ENCODE assay signal across 7 cellular contexts in the genomic region with DNA sequence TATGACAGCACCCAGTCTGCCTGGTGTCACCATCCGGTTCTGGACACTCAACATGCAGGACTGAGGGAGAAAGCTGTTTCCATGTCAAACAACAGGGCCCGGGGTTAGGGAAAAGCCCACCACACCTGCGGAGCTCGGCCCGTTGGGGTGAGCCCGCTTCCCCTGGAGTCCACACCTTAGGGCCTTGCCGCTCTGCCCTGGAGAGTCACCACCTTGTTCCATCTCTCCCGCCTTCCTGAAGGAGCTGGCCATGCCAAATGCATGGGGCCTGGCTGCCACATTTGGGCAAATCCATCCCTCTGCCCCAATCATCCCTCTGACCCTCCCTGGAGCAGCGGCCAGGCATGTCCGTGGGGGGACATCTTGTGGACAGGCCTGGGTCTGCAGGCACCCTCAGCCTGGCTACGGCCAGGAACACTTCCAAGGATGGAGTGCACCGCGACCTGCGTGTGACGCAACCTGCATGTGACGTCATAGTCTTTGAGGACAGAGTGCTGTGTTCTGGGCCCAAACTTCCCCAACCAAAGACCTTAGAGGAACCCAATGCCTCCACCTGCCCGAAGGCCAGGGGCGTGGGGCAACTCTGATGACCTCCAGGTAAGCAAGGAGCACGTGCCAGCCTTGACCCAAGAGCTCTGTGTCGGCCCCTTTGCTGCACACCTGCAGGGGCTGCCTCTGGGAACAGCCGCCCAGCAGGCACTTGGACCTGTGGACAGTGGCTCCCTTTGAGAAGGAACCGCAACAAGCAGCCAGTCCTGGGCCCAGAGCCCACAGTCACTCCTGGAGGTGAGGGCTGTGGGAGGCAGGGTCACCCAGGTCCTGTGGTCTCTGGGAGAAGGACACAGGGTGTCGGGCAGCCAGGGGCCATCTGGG. TPM values are rescaled to one million over a fixed set of nuclear protein-coding genes. Genes with fewer than 3 reads are reported as not detected.
DNase-seq lines count a peak whose midpoint lies in the region; ATAC-seq, FAIRE-seq and TF ChIP-seq lines count a peak whose summit lies in the region.

No MANE protein-coding gene starts in this region.

- peaks cover 15% of the 10 kb centered on the region for H3K79me2 ChIP-seq in mammary epithelial cell (ENCODE audit: insufficient read depth, low read length)

- intact Hi-C loops in mammary epithelial cell (cut with micrococcal nuclease) (loop anchor here (1.0 to 5.0 kb wide), 3 partner anchors 103 to 387 kb away; partner anchors contain the start of gene ADRM1), right lobe of liver (cut with DNase I) (no loop called here)

- TF ChIP-seq CTCF in GM06990 (IDR thresholded peaks at IDR 0.05; ENCODE audit: insufficient read depth, low read length, poor library complexity, severe bottlenecking) (peak; percentile 10), NB4 (IDR thresholded peaks at IDR 0.05; ENCODE audit: low read depth, low read length) (peak; percentile 56), mammary epithelial cell (conservative IDR thresholded peaks at IDR 0.05 in 1 of 2, IDR thresholded peaks at IDR 0.05 in 1 of 2; ENCODE audit: extremely low read depth in 1 of 2, insufficient read depth in 1 of 2, low read depth in 1 of 2, low read length in 2 of 2) (peak; percentile 46 to 61), right lobe of liver (IDR thresholded peaks at IDR 0.05) (peak; percentile 33 to 51 (median 43))

- H3K27me3 ChIP-seq in GM06990 (replicated peaks; ENCODE audit: control insufficient read depth, insufficient read depth, low read length) (no peaks in the 10 kb centered on the region), mammary epithelial cell (ENCODE audit: insufficient read depth, low read length) (no peaks in the 10 kb centered on the region), right lobe of liver (no peaks in the 10 kb centered on the region), small intestine (ENCODE audit: control insufficient read depth in 2 of 2, insufficient read depth in 2 of 2, low read length in 2 of 2) (no peaks in the 10 kb centered on the region)

- DNase-seq in GM06990 (ENCODE audit: extremely low read depth, insufficient read length), result no peak
- peak; percentile 76 for DNase-seq in NB4 (ENCODE audit: low read depth)
- peak; percentile 24 for DNase-seq in mammary epithelial cell
- peak in 2 of 3 donors; percentile 54 to 78 for DNase-seq in right lobe of liver
- no peak for DNase-seq in GM19240 (ENCODE audit: insufficient read length, low spot score)
- no peak for DNase-seq in small intestine
- DNase-seq in activated CD8-positive, alpha-beta memory T cell treated with anti-CD3 and anti-CD28 coated beads for 24 hours, result no peak

- no peak for TF ChIP-seq POLR2A in NB4 (IDR thresholded peaks at IDR 0.05; ENCODE audit: extremely low read depth, insufficient read length)
- TF ChIP-seq POLR2A in right lobe of liver (IDR thresholded peaks at IDR 0.05), result no peak

- in situ Hi-C loops in mammary epithelial cell (cut with MboI; ENCODE audit: low sequenced_read_pairs in 2 of 2), result no loop called here

- H3K36me3 ChIP-seq in GM06990 (ENCODE audit: control insufficient read depth, insufficient read depth, low read length), result peaks cover 5% of the 10 kb centered on the region
- no peaks in the 10 kb centered on the region for H3K36me3 ChIP-seq in mammary epithelial cell (ENCODE audit: insufficient read depth, low read length)
- H3K36me3 ChIP-seq in right lobe of liver, result no peaks in the 10 kb centered on the region
- H3K36me3 ChIP-seq in small intestine (ENCODE audit: control insufficient read depth in 2 of 2, insufficient read depth in 2 of 2, low read length in 2 of 2), result no peaks in the 10 kb centered on the region

- no peak overlapping the region for H3K27ac ChIP-seq in mammary epithelial cell (ENCODE audit: insufficient read depth, low read depth, low read length)
- H3K27ac ChIP-seq in right lobe of liver, result no peak overlapping the region
- no peak overlapping the region for H3K27ac ChIP-seq in small intestine (ENCODE audit: low read depth in 1 of 2, low read length in 1 of 2)

- H3K4me2 ChIP-seq in mammary epithelial cell (ENCODE audit: insufficient read depth, low read depth, low read length), result peak overlapping the region; percentile 90

- CTCF ChIA-PET in mammary epithelial cell (lab: Charles Lee; ENCODE audit: low non-redundant PET), result interaction anchor here (0.5 to 0.6 kb wide), 2 partner anchors 104 to 403 kb away, joined by 5 to 6 read pairs; no protein-coding TSS in a partner anchor

- H2AFZ ChIP-seq in mammary epithelial cell (ENCODE audit: low read depth, low read length), result no peak overlapping the region

- no peak overlapping the region for H3K9ac ChIP-seq in mammary epithelial cell (ENCODE audit: insufficient read depth, low read length)

- H3K4me3 ChIP-seq in GM06990 (replicated peaks; ENCODE audit: low read depth, low read length) (no peak overlapping the region; the same call in 1 of the 2 replicates), NB4 (ENCODE audit: low read depth, low read length) (no peak overlapping the region), mammary epithelial cell (replicated peaks in 1 of 3; ENCODE audit: insufficient read depth in 1 of 3, low read depth in 2 of 3, low read length in 3 of 3) (no peak overlapping the region), right lobe of liver (no peak overlapping the region), small intestine (ENCODE audit: low read depth in 1 of 2, low read length in 2 of 2) (no peak overlapping the region)

- 63% methylated on average over 17 of the region's 23 CpGs for WGBS in mammary epithelial cell (ENCODE audit: low coverage, missing lambda C conversion rate)
- 92% methylated on average over 2 of the region's 23 CpGs for WGBS in right lobe of liver (ENCODE audit: insufficient coverage, low coverage, low lambda C conversion rate, missing lambda C conversion rate)
- WGBS in small intestine, 3 donors, result 71 to 78% (median 72%) methylated on average over 22 to 23 of the region's 23 CpGs

- H4K20me1 ChIP-seq in mammary epithelial cell (ENCODE audit: insufficient read depth, low read length), result no peaks in the 10 kb centered on the region

- dilution Hi-C loops in mammary epithelial cell (cut with HindIII; ENCODE audit: low sequenced_read_pairs), result no loop called here

- H3K9me3 ChIP-seq in mammary epithelial cell (replicated peaks; ENCODE audit: insufficient read depth, low read length) (no peaks in the 10 kb centered on the region), right lobe of liver (no peaks in the 10 kb centered on the region), small intestine (ENCODE audit: control insufficient read depth, low read depth) (no peaks in the 10 kb centered on the region)

- no TSS peak for BruUV-seq in mammary epithelial cell (replicated peaks; lab: Mats Ljungman, UMichigan)

- H3K4me1 ChIP-seq in mammary epithelial cell (ENCODE audit: insufficient read depth, low read length) (peaks cover 25% of the 10 kb centered on the region), right lobe of liver (peaks cover 0 to 19% (median 6%) of the 10 kb centered on the region in 4 donors), small intestine (ENCODE audit: control insufficient read depth in 2 of 2, insufficient read depth in 1 of 2, low read depth in 1 of 2, low read length in 1 of 2) (peaks cover 0 to 5% of the 10 kb centered on the region in 2 donors)

- ATAC-seq in right lobe of liver, result peak; percentile 35 to 43 (median 40)

- no peak for FAIRE-seq in small intestine (lab: Jason Lieb, UNC)

RNA-seq across cellular contexts. Expression of gene CABLES2, which starts 1.7 kb away (rescaled TPM):
- total RNA-seq in mammary epithelial cell, result 1 to 10 TPM; 2.3 to 4.4 TPM
- polyA plus RNA-seq in mammary epithelial cell, result 4.7 TPM
- 12.8 TPM for polyA minus RNA-seq in mammary epithelial cell
- 1 to 10 TPM; 1.4 to 2.9 (median 2.5) TPM for total RNA-seq in right lobe of liver
- polyA plus RNA-seq in small intestine, result 1 to 10 TPM; 1.3 to 4.7 (median 2.4) TPM

RNA-seq across cellular contexts. Expression of gene RPS21, which starts 18.4 kb away (rescaled TPM):
- total RNA-seq in mammary epithelial cell (1,000 to 10,000 TPM in 1 of 2 donors, 100 to 1,000 TPM in 1; 894 to 1,553 TPM), right lobe of liver (100 to 1,000 TPM; 339 to 696 (median 413) TPM)
- polyA plus RNA-seq in mammary epithelial cell (3,470 TPM), small intestine (1,000 to 10,000 TPM; 2,545 to 8,814 (median 4,142) TPM)
- 261 TPM for polyA minus RNA-seq in mammary epithelial cell

RNA-seq across cellular contexts. Expression of gene RBBP8NL, which starts 22.0 kb away (rescaled TPM):
- total RNA-seq in mammary epithelial cell, result under 1 TPM in 1 of 2 donors, not detected in 1; 0.14 TPM
- 0.03 TPM for polyA plus RNA-seq in mammary epithelial cell
- polyA minus RNA-seq in mammary epithelial cell, result not detected
- not detected for total RNA-seq in right lobe of liver
- polyA plus RNA-seq in small intestine, result 10 to 100 TPM in 2 of 3 donors, 1 to 10 TPM in 1; 8.0 to 28.0 (median 14.9) TPM

RNA-seq across cellular contexts. Expression of gene LAMA5, which starts 38.2 kb away (rescaled TPM):
- total RNA-seq in mammary epithelial cell (100 to 1,000 TPM in 1 of 2 donors, 10 to 100 TPM in 1; 71.3 to 220 TPM), right lobe of liver (10 to 100 TPM; 30.3 to 80.8 (median 47.1) TPM)
- polyA plus RNA-seq in mammary epithelial cell (9.7 TPM), small intestine (10 to 100 TPM in 1 of 3 donors, 1 to 10 TPM in 2; 1.3 to 39.8 (median 6.2) TPM)
- polyA minus RNA-seq in mammary epithelial cell, result 19.0 TPM

Comparison
In these comparisons a context has a peak if more than half of its experiments do, and no peak if none do; other contexts are left out.
1. DNase-seq: peak in NB4 (single experiment), mammary epithelial cell (single experiment) and right lobe of liver (2 of 3); none in GM06990 (single experiment), GM19240 (single experiment), small intestine (single experiment) and activated CD8-positive, alpha-beta memory T cell treated with anti-CD3 and anti-CD28 coated beads for 24 hours (single experiment).
2. Peak in every context shown above with its lines, with median percentiles within 50 percentile points of each other: CTCF ChIP-seq.